Comparison of ENCODE assay signal across 21 cellular contexts in the genomic region with DNA sequence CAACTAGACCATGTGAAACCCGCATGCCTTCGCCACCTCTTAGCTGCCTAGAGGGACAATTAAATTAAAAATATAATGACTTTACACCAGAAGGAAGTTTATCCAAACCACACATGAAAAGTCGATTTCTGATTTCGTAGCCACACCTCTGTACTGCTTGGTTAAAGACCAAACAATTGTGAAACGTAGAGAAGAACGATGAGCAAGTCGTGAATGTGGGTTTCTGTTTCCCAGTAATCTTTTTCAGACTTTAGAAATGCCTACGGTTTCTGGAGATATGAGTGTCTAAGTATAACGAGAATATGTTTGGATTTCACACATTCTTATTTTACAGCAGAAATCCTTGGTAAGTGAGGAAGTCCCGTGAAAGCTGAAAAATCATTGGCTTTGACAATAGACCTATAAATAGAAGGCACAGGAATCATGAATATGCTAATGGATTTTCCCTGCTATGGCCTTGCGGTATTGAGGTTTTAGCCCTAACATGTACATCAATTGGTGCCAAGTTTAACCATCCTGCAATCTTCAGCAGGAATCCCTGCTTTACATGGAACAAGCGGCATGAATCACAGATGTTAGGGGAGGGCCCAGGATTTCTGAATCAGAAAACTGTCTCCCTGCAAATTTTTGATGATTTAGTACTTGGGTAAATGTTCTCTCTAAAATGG.
DNase-seq lines count a peak whose midpoint lies in the region; ATAC-seq and TF ChIP-seq lines count a peak whose summit lies in the region.
"Had no signal": no experiment of that assay in that cellular context is flagged by ENCODE, and none has a peak within 500 bp of the region (broad histone marks: within the 10 kb centered on the region; RNA-seq: fewer than 3 reads in every experiment).

No MANE protein-coding gene starts in this region.

- H3K9ac ChIP-seq in trophoblast cell (ENCODE audit: low read length): no peak overlapping the region

- no peak overlapping the region for H3K14ac ChIP-seq in trophoblast cell (ENCODE audit: low read length)

- H2BK12ac ChIP-seq in trophoblast cell (ENCODE audit: low read length): no peak overlapping the region

- H2AK5ac ChIP-seq in trophoblast cell (ENCODE audit: low read length): peak overlapping the region; percentile 61

- H3K4ac ChIP-seq in trophoblast cell (ENCODE audit: low read depth, low read length): no peak overlapping the region

- no peaks in the 10 kb centered on the region for H3K9me3 ChIP-seq in trophoblast cell (ENCODE audit: insufficient read depth, low read depth, low read length)
- H3K9me3 ChIP-seq in gastroesophageal sphincter: no peaks in the 10 kb centered on the region
- H3K9me3 ChIP-seq: heart left ventricle had no signal

- no peak overlapping the region for H3K4me3 ChIP-seq in trophoblast cell (ENCODE audit: low read depth, low read length)
- no peak overlapping the region for H3K4me3 ChIP-seq in gastroesophageal sphincter
- H3K4me3 ChIP-seq: heart left ventricle had no signal

- peak overlapping the region; percentile 28 for H2BK120ac ChIP-seq in trophoblast cell (ENCODE audit: insufficient read depth, low read length, poor library complexity)

- TF ChIP-seq EP300 in gastroesophageal sphincter (IDR thresholded peaks at IDR 0.05): no peak

- no peak overlapping the region for H3K23ac ChIP-seq in trophoblast cell (ENCODE audit: low read length)

- peak overlapping the region; percentile 7 for H4K91ac ChIP-seq in trophoblast cell (ENCODE audit: low read depth, low read length)

- peaks cover 2% of the 10 kb centered on the region for H3K79me2 ChIP-seq in trophoblast cell (ENCODE audit: control insufficient read depth, insufficient read depth, low read length, poor library complexity)

- H3K79me1 ChIP-seq in trophoblast cell (ENCODE audit: low read length): peaks cover 32% of the 10 kb centered on the region

- no peak overlapping the region for H4K8ac ChIP-seq in trophoblast cell (ENCODE audit: low read depth, low read length)

- H3K4me1 ChIP-seq in trophoblast cell (ENCODE audit: control insufficient read depth in 1 of 2, insufficient read depth in 2 of 2, low read length in 2 of 2) (peaks cover 24 to 37% of the 10 kb centered on the region in 2 experiments), gastroesophageal sphincter (peaks cover 0 to 5% (median 0%) of the 10 kb centered on the region in 3 donors)

- H3K18ac ChIP-seq in trophoblast cell (ENCODE audit: low read length): no peak overlapping the region

- no peak for TF ChIP-seq CTCF in gastroesophageal sphincter (IDR thresholded peaks at IDR 0.05)

- no peak overlapping the region for H2BK5ac ChIP-seq in trophoblast cell (ENCODE audit: low read depth, low read length, poor library complexity)

- H3K36me3 ChIP-seq in trophoblast cell (ENCODE audit: control insufficient read depth in 1 of 2, insufficient read depth in 2 of 2, low read length in 2 of 2) (no peaks in the 10 kb centered on the region), gastroesophageal sphincter (no peaks in the 10 kb centered on the region)
- H3K36me3 ChIP-seq: heart left ventricle had no signal

- H3K4me2 ChIP-seq in trophoblast cell (ENCODE audit: low read length): no peak overlapping the region

- no peak for TF ChIP-seq POLR2A in gastroesophageal sphincter (IDR thresholded peaks at IDR 0.05)

- H3K27me3 ChIP-seq in trophoblast cell (ENCODE audit: insufficient read depth, low read length): no peaks in the 10 kb centered on the region
- H3K27me3 ChIP-seq in gastroesophageal sphincter: no peaks in the 10 kb centered on the region
- H3K27me3 ChIP-seq: heart left ventricle had no signal

- H4K12ac ChIP-seq in trophoblast cell (ENCODE audit: low read depth, low read length): no peak overlapping the region

- ATAC-seq in gastroesophageal sphincter (no peak), HG03159 (IDR thresholded peaks at IDR 0.05; ENCODE audit: unreplicated experiment) (no peak)
- ATAC-seq: heart left ventricle; left colon; naive thymus-derived CD4-positive, alpha-beta T cell; stimulated activated effector memory CD8-positive, alpha-beta T cell treated with anti-CD3 and anti-CD28 coated beads, Interleukin-12 subunit alpha, Interleukin-12 subunit beta, amount 100 ng/mL, for 72 hours had no signal

- H3K27ac ChIP-seq in trophoblast cell (ENCODE audit: low read depth, low read length): no peak overlapping the region
- no peak overlapping the region for H3K27ac ChIP-seq in gastroesophageal sphincter
- H3K27ac ChIP-seq: heart left ventricle had no signal

- DNase-seq in GM04503 (ENCODE audit: low read depth) (peak; percentile 97), NCI-H226 (peak; percentile 20), epidermal melanocyte (ENCODE audit: insufficient read length, low spot score) (peak; percentile 78), trophoblast cell (no peak), SHP77 treated with DMSO at 0.1 percent for 48 hours (lab: John Stamatoyannopoulos, UW) (no peak), midbrain (lab: John Stamatoyannopoulos, UW) (no peak)
- DNase-seq: activated CD4-positive, alpha-beta memory T cell treated with anti-CD3 and anti-CD28 coated beads for 36 hours; aorta; CD4-positive, CD25-positive, alpha-beta regulatory T cell; effector CD8-positive, alpha-beta T cell; GDM1; heart left ventricle; left colon; naive thymus-derived CD4-positive, alpha-beta T cell; NCI-H2029 treated with DMSO at 0.1 percent for 48 hours; NCI-H82; Right ventricle myocardium superior; stimulated activated CD4-positive, alpha-beta T cell treated with anti-CD3 and anti-CD28 coated beads, Interleukin-4, amount 100 ng/mL, for 1 hour had no signal

- WGBS in trophoblast cell (ENCODE audit: extremely low coverage, insufficient coverage, insufficient read length): no CpG with 5 or more reads among the region's 12 CpGs
- 67 to 74% methylated on average over 12 of the region's 12 CpGs for WGBS in gastroesophageal sphincter (ENCODE audit: low coverage in 1 of 2), 2 donors

- no peak overlapping the region for H2AFZ ChIP-seq in trophoblast cell (ENCODE audit: insufficient read depth, low read length, poor library complexity)

Comparison
In these comparisons a context has a peak if more than half of its experiments do, and no peak if none do; other contexts are left out.
1. DNase-seq: peak in GM04503 (single experiment), NCI-H226 (single experiment) and epidermal melanocyte (single experiment); none in trophoblast cell (0 of 2), SHP77 treated with DMSO at 0.1 percent for 48 hours (single experiment) and midbrain (single experiment).